7 cellular contexts compared by ENCODE assay signal in the genomic region with DNA sequence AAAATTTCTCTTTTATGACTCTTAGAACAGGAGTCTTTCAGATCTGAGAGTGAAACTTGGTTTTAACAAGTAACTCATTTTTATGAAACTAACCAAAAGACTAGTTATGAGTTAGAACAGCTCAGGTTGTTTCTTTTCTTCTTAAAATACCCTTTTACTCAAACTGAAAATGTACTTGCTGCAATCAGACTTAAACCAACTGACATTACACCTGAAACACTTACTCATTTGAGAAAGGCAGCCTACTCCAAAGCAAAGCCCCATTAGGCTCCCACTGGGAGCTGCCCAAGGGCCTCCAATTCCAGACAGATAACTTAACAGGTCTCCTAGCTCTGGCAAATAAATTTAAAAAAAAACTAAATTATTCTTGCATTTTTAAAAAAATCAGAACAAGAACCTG. TPM values are rescaled to one million over a fixed set of nuclear protein-coding genes. Genes with fewer than 3 reads are reported as not detected.
DNase-seq lines count a peak whose midpoint lies in the region; ATAC-seq and TF ChIP-seq lines count a peak whose summit lies in the region.

No MANE protein-coding gene starts in this region.

- no peak for TF ChIP-seq POLR2A in lower leg skin (IDR thresholded peaks at IDR 0.05)

- H3K27me3 ChIP-seq in lower lobe of right lung (ENCODE audit: low read depth) = no peaks in the 10 kb centered on the region

- H3K4me3 ChIP-seq in lower lobe of right lung (peak overlapping the region; percentile 98), lower leg skin (ENCODE audit: low read depth, poor library complexity, severe bottlenecking) (no peak overlapping the region)

- intact Hi-C loops in lower lobe of right lung (cut with DNase I) = loop anchor here (10.0 kb wide), 1 partner anchor 68 kb away; no protein-coding TSS in a partner anchor
- intact Hi-C loops in lower leg skin (cut with DNase I; ENCODE audit: low total_unique reads) = loop anchor here (10.0 kb wide), 2 partner anchors 68 to 608 kb away; no protein-coding TSS in a partner anchor

- H3K36me3 ChIP-seq in lower lobe of right lung = no peaks in the 10 kb centered on the region

- peaks cover 61% of the 10 kb centered on the region for H3K4me1 Mint-ChIP-seq in activated T-cell treated with anti-CD3 and anti-CD28 coated beads, Interleukin-2, amount 50 U/mL, for 72 hours (ENCODE audit: low read depth)

- peaks cover 54% of the 10 kb centered on the region for H3K4me1 ChIP-seq in lower lobe of right lung

- peak overlapping the region; percentile 99 for H3K27ac ChIP-seq in lower lobe of right lung

- peak overlapping the region; percentile 93 for H3K27ac Mint-ChIP-seq in activated T-cell treated with anti-CD3 and anti-CD28 coated beads, Interleukin-2, amount 50 U/mL, for 72 hours

- H3K4me3 Mint-ChIP-seq in activated T-cell treated with anti-CD3 and anti-CD28 coated beads, Interleukin-2, amount 50 U/mL, for 72 hours = peak overlapping the region; percentile 95

- no peaks in the 10 kb centered on the region for H3K27me3 Mint-ChIP-seq in activated T-cell treated with anti-CD3 and anti-CD28 coated beads, Interleukin-2, amount 50 U/mL, for 72 hours (ENCODE audit: low read depth)

- peak; percentile 42 to 49 for DNase-seq in activated T-cell treated with anti-CD3 and anti-CD28 coated beads, Interleukin-2, amount 50 U/mL, for 72 hours
- DNase-seq in lower lobe of right lung = no peak
- no peak for DNase-seq in H4 (ENCODE audit: low spot score)
- no peak for DNase-seq in lower leg skin (ENCODE audit: low spot score in 2 of 2)
- DNase-seq in activated CD8-positive, alpha-beta memory T cell treated with anti-CD3 and anti-CD28 coated beads for 24 hours = no peak

- peaks cover 17 to 41% of the 10 kb centered on the region in 2 donors for H3K36me3 Mint-ChIP-seq in activated T-cell treated with anti-CD3 and anti-CD28 coated beads, Interleukin-2, amount 50 U/mL, for 72 hours (ENCODE audit: insufficient read depth in 2 of 2)

- ATAC-seq in GM18870 (IDR thresholded peaks at IDR 0.05; ENCODE audit: unreplicated experiment) (peak; percentile 54), HG02798 (IDR thresholded peaks at IDR 0.05; ENCODE audit: poor library complexity, unreplicated experiment) (peak; percentile 20), lower lobe of right lung (no peak)
- ATAC-seq in activated T-cell treated with anti-CD3 and anti-CD28 coated beads, Interleukin-2, amount 50 U/mL, for 72 hours (replicated peaks in 1 of 2) = peak; percentile 35 to 36

- no peaks in the 10 kb centered on the region for H3K9me3 ChIP-seq in lower lobe of right lung

- peaks cover 0 to 4% of the 10 kb centered on the region in 2 donors for H3K9me3 Mint-ChIP-seq in activated T-cell treated with anti-CD3 and anti-CD28 coated beads, Interleukin-2, amount 50 U/mL, for 72 hours

- TF ChIP-seq CTCF in lower lobe of right lung (IDR thresholded peaks at IDR 0.05) = no peak
- TF ChIP-seq CTCF in lower leg skin (IDR thresholded peaks at IDR 0.05) = no peak

RNA-seq across cellular contexts. Expression of gene FOXO1, which starts 3.6 kb away (rescaled TPM):
- total RNA-seq in activated T-cell treated with anti-CD3 and anti-CD28 coated beads, Interleukin-2, amount 50 U/mL, for 72 hours = 10 to 100 TPM; 47.0 to 56.9 TPM
- total RNA-seq in lower lobe of right lung = 19.9 TPM
- 1.7 and 2.1 TPM in 2 replicates for total RNA-seq in H4 (2014; rRNA removed; shearing (Covaris generic))
- 10 to 100 TPM; 43.6 to 75.9 (median 52.0) TPM for total RNA-seq in lower leg skin

Comparison
In these comparisons a context has a peak if more than half of its experiments do, and no peak if none do; other contexts are left out.
1. ATAC-seq: peak in GM18870 (single experiment), HG02798 (single experiment) and activated T-cell treated with anti-CD3 and anti-CD28 coated beads, Interleukin-2, amount 50 U/mL, for 72 hours (2 of 2); none in lower lobe of right lung (0 of 2).
2. DNase-seq: peak in activated T-cell treated with anti-CD3 and anti-CD28 coated beads, Interleukin-2, amount 50 U/mL, for 72 hours (2 of 2); none in lower lobe of right lung (single experiment), H4 (single experiment), lower leg skin (0 of 2) and activated CD8-positive, alpha-beta memory T cell treated with anti-CD3 and anti-CD28 coated beads for 24 hours (single experiment).